Comparison of ENCODE assay signal across 8 cellular contexts in genomic region chr11:125433454-125434121, GRCh38.
DNase-seq lines count a peak whose midpoint lies in the region; ATAC-seq and TF ChIP-seq lines count a peak whose summit lies in the region.

No MANE protein-coding gene starts in this region.

- CTCF ChIA-PET in AG04450 (lab: Charles Lee), result interaction anchor here (0.6 to 3.0 kb wide), 22 partner anchors 10 to 557 kb away, joined by 3 to 14 read pairs (median 4); no protein-coding TSS in a partner anchor

- H3K4me3 Mint-ChIP-seq in nephron progenitor cell, result no peak overlapping the region

- ATAC-seq in HG03565 (IDR thresholded peaks at IDR 0.05; ENCODE audit: unreplicated experiment), result peak; percentile 57

- no peak overlapping the region for H3K27ac Mint-ChIP-seq in nephron progenitor cell

- H3K9me3 ChIP-seq in AG04450 (ENCODE audit: control insufficient read depth, insufficient read depth, low read length), result no peaks in the 10 kb centered on the region

- H3K36me3 Mint-ChIP-seq in nephron progenitor cell (ENCODE audit: low read depth), result peaks cover 21% of the 10 kb centered on the region

- peaks cover 7% of the 10 kb centered on the region for H3K27me3 Mint-ChIP-seq in nephron progenitor cell (ENCODE audit: low read depth, poor library complexity)

- DNase-seq in AG04450 (ENCODE audit: low read depth, low spot score), result no peak
- DNase-seq in SW480 (ENCODE audit: low spot score), result peak; percentile 66
- DNase-seq in fibroblast of the aortic adventitia (ENCODE audit: low read depth), result peak; percentile 67
- DNase-seq in nephron progenitor cell, result peak; percentile 60
- DNase-seq in COLO829 (ENCODE audit: low spot score), result no peak
- no peak for DNase-seq in NCI-H187 treated with DMSO at 0.1 percent for 48 hours (lab: John Stamatoyannopoulos, UW)

- no peaks in the 10 kb centered on the region for H3K9me3 Mint-ChIP-seq in nephron progenitor cell

- POLR2A ChIA-PET in AG04450 (lab: Yijun Ruan, JAX), result no interaction called here

- no peaks in the 10 kb centered on the region for H3K27me3 ChIP-seq in AG04450 (ENCODE audit: control insufficient read depth, insufficient read depth, low read length)

- no peak overlapping the region for H3K27ac ChIP-seq in AG04450 (ENCODE audit: low read depth, low read length)

- peak; percentile 75 for TF ChIP-seq CTCF in AG04450 (IDR thresholded peaks at IDR 0.05; ENCODE audit: low read depth, low read length)
- peak; percentile 58 for TF ChIP-seq CTCF in GM12875 (IDR thresholded peaks at IDR 0.05; ENCODE audit: borderline replicate concordance, insufficient read depth, low read depth, low read length)
- TF ChIP-seq CTCF in fibroblast of the aortic adventitia (IDR thresholded peaks at IDR 0.05; ENCODE audit: insufficient read depth, low read length), result peak; percentile 77
- TF ChIP-seq CTCF in nephron progenitor cell (IDR thresholded peaks at IDR 0.05), result peak; percentile 57

- peaks cover 19% of the 10 kb centered on the region for H3K4me1 Mint-ChIP-seq in nephron progenitor cell

- H3K4me3 ChIP-seq in AG04450 (ENCODE audit: low read depth, low read length), result no peak overlapping the region
- no peak overlapping the region for H3K4me3 ChIP-seq in GM12875 (ENCODE audit: low read depth, low read length)
- no peak overlapping the region for H3K4me3 ChIP-seq in fibroblast of the aortic adventitia (ENCODE audit: low read depth, low read length)

Comparison
In these comparisons a context has a peak if more than half of its experiments do, and no peak if none do; other contexts are left out.
1. DNase-seq: peak in SW480 (single experiment), fibroblast of the aortic adventitia (single experiment) and nephron progenitor cell (single experiment); none in AG04450 (single experiment), COLO829 (single experiment) and NCI-H187 treated with DMSO at 0.1 percent for 48 hours (single experiment).
2. Peak in every context shown above with its lines, with median percentiles within 50 percentile points of each other: CTCF ChIP-seq.